In genomic region chr1:234479310-234479559, GRCh38 we compare ENCODE assay signal across 8 cellular contexts. TPM values are rescaled to one million over a fixed set of nuclear protein-coding genes. Genes with fewer than 3 reads are reported as not detected.
A peak's percentile ranks its signal among the peaks of the same experiment; 100 is the strongest.
DNase-seq lines count a peak whose midpoint lies in the region; ATAC-seq, FAIRE-seq and TF ChIP-seq lines count a peak whose summit lies in the region.

No MANE protein-coding gene starts in this region.

- POLR2A ChIA-PET in A549 (lab: Yijun Ruan, JAX) = interaction anchor here (1.0 to 2.0 kb wide), 2 partner anchors 16 to 106 kb away, joined by 3 to 10 read pairs; partner anchors contain the start of gene COA6

- TF ChIP-seq EP300 in A549 (IDR thresholded peaks at IDR 0.05) = no peak

- no peak overlapping the region for H3K9ac ChIP-seq in muscle layer of colon (ENCODE audit: low read length)

- intact Hi-C loops in breast epithelium (cut with DNase I; ENCODE audit: low total_unique reads) = no loop called here

- H3K36me3 ChIP-seq in breast epithelium = no peaks in the 10 kb centered on the region
- H3K36me3 ChIP-seq in muscle layer of colon (ENCODE audit: insufficient read depth, low read length) = no peaks in the 10 kb centered on the region

- peak in 1 of 2 experiments; percentile 29; a peak in 2 of 6 replicates for ATAC-seq in A549
- ATAC-seq in HG03354 (IDR thresholded peaks at IDR 0.05; ENCODE audit: poor library complexity, severe bottlenecking, unreplicated experiment) = peak; percentile 0
- ATAC-seq in HG03521 (IDR thresholded peaks at IDR 0.05; ENCODE audit: unreplicated experiment) = no peak

- WGBS in A549 (ENCODE audit: missing lambda C conversion rate) = 20% methylated on average over 5 of the region's 5 CpGs

- TF ChIP-seq CTCF in A549 (IDR thresholded peaks at IDR 0.05) (no peak), breast epithelium (IDR thresholded peaks at IDR 0.05) (no peak)

- H3K4me1 ChIP-seq in A549 (peaks cover 19% of the 10 kb centered on the region), breast epithelium (no peaks in the 10 kb centered on the region), muscle layer of colon (ENCODE audit: insufficient read depth, low read length) (peaks cover 4% of the 10 kb centered on the region)

- TF ChIP-seq POLR2A in A549 (IDR thresholded peaks at IDR 0.05; ENCODE audit: low read length) = no peak
- TF ChIP-seq POLR2A in breast epithelium (IDR thresholded peaks at IDR 0.05) = no peak

- no peak for FAIRE-seq in A549 (lab: Jason Lieb, UNC)

- H3K4me3 ChIP-seq in A549 (peak overlapping the region; percentile 63), breast epithelium (peak overlapping the region; percentile 67 to 95 (median 81)), muscle layer of colon (ENCODE audit: low read depth in 1 of 2, low read length in 2 of 2) (peak overlapping the region; percentile 58 to 77)

- no peaks in the 10 kb centered on the region for H3K9me3 ChIP-seq in A549
- no peaks in the 10 kb centered on the region for H3K9me3 ChIP-seq in breast epithelium
- no peaks in the 10 kb centered on the region for H3K9me3 ChIP-seq in muscle layer of colon (ENCODE audit: low read length)

- H3K27ac ChIP-seq in A549 (peak overlapping the region; percentile 87 to 97), breast epithelium (peak overlapping the region in 1 of 2 donors; percentile 96), muscle layer of colon (ENCODE audit: low read depth, low read length) (peak overlapping the region; percentile 75)

- H3K4me2 ChIP-seq in A549 = peak overlapping the region; percentile 84

- H3K27me3 ChIP-seq in breast epithelium (no peaks in the 10 kb centered on the region), muscle layer of colon (ENCODE audit: control insufficient read depth in 1 of 2, insufficient read depth in 2 of 2, low read length in 2 of 2) (no peaks in the 10 kb centered on the region)

- CTCF ChIA-PET in A549 (lab: Yijun Ruan, JAX) = interaction anchor here (1.1 to 1.5 kb wide), 2 partner anchors 12 to 365 kb away, joined by 3 to 4 read pairs; no protein-coding TSS in a partner anchor

- TF ChIP-seq RAD21 in A549 (conservative IDR thresholded peaks at IDR 0.05 in 1 of 2, IDR thresholded peaks at IDR 0.05 in 1 of 2) = 0 out of 5 replicates have a peak, but pooled peaks of 1 of the 2 experiments have one; percentile 8

- DNase-seq in A549 (ENCODE audit: low read depth in 1 of 2, low spot score in 1 of 2) (no peak), breast epithelium (ENCODE audit: low spot score in 2 of 2) (no peak), iPS-NIHi7 (ENCODE audit: extremely low spot score) (no peak), HUDEP-2 (lab: John Stamatoyannopoulos, UW; ENCODE audit: unreplicated experiment in 76 of 76) (no peak), D341Med (ENCODE audit: low spot score) (no peak)

TF ChIP-seq in A549, 52 proteins besides CTCF, POLR2A, EP300 and RAD21:
- TF ChIP-seq PBX3 (IDR thresholded peaks at IDR 0.05) = no peak
- no peak for TF ChIP-seq HDAC2 (IDR thresholded peaks at IDR 0.05)
- no peak for TF ChIP-seq BCL3 (IDR thresholded peaks at IDR 0.05)
- TF ChIP-seq HOXA7 (CRISPR knock-in tag; IDR thresholded peaks at IDR 0.05) = no peak
- TF ChIP-seq CBX8 (IDR thresholded peaks at IDR 0.05) = no peak
- no peak for TF ChIP-seq REST (IDR thresholded peaks at IDR 0.05)
- TF ChIP-seq ZC3H11A (IDR thresholded peaks at IDR 0.05) = no peak
- no peak for TF ChIP-seq GATA3 (IDR thresholded peaks at IDR 0.05; ENCODE audit: borderline replicate concordance)
- no peak for TF ChIP-seq NPAS2 (CRISPR knock-in tag; IDR thresholded peaks at IDR 0.05; ENCODE audit: borderline replicate concordance)
- TF ChIP-seq POLR2AphosphoS2 (conservative IDR thresholded peaks at IDR 0.05; ENCODE audit: low read length) = no peak
- no peak for TF ChIP-seq ATOH8 (CRISPR knock-in tag; IDR thresholded peaks at IDR 0.05; ENCODE audit: low read depth)
TF ChIP-seq in A549: peak in this region for 0.

RNA-seq across cellular contexts. Expression of gene TARBP1, which starts 0.3 kb away (rescaled TPM):
- 41.1 and 44.7 TPM in 2 replicates for polyA plus RNA-seq in A549 (2011; rRNA removed)
- polyA plus RNA-seq in A549 (2012; cell fraction: cytosol; rRNA removed) = 20.3 and 22.1 TPM in 2 replicates
- polyA plus RNA-seq in A549 (2012; cell fraction: nucleus; rRNA removed) = 28.3 and 55.1 TPM in 2 replicates
- polyA plus RNA-seq in A549 (2017; fragmentation: RNase III; extraction: RNeasy Plus Mini Kit Qiagen cat#74134 plus additional on column Dnase treatment) = 22.4 to 25.7 TPM (median 23.1 TPM) in 3 replicates
- polyA minus RNA-seq in A549 (2011; rRNA and poly(A)+ RNA removed) = 18.5 and 18.9 TPM in 2 replicates
- total RNA-seq in breast epithelium = 10 to 100 TPM; 12.3 to 39.2 (median 32.1) TPM
